ENCODE assay signal across 13 cellular contexts in genomic region chr13:51541809-51542258, GRCh38. TPM values are rescaled to one million over a fixed set of nuclear protein-coding genes. Genes with fewer than 3 reads are reported as not detected.
DNase-seq lines count a peak whose midpoint lies in the region; ATAC-seq and TF ChIP-seq lines count a peak whose summit lies in the region.
"Had no signal": no experiment of that assay in that cellular context is flagged by ENCODE, and none has a peak within 500 bp of the region (broad histone marks: within the 10 kb centered on the region; RNA-seq: fewer than 3 reads in every experiment).

No MANE protein-coding gene starts in this region.

- 31% methylated on average over 6 of the region's 6 CpGs for WGBS in right cardiac atrium

- H3K36me3 ChIP-seq in mucosa of descending colon (ENCODE audit: low read depth) (no peaks in the 10 kb centered on the region), H7 (replicated peaks; ENCODE audit: control insufficient read depth, insufficient read depth, low read length) (no peaks in the 10 kb centered on the region)
- H3K36me3 ChIP-seq: adrenal gland had no signal

- H3K4me3 ChIP-seq in right cardiac atrium (ENCODE audit: low read length) (no peak overlapping the region), mucosa of descending colon (no peak overlapping the region), H7 (ENCODE audit: insufficient read depth, low read depth, low read length) (no peak overlapping the region)

- H3K9me3 ChIP-seq in right cardiac atrium (ENCODE audit: control insufficient read depth, low read length) = no peaks in the 10 kb centered on the region
- H3K9me3 ChIP-seq in mucosa of descending colon = no peaks in the 10 kb centered on the region
- H3K9me3 ChIP-seq: adrenal gland had no signal

- peak; percentile 11 to 38 for ATAC-seq in right cardiac atrium
- ATAC-seq in Right ventricle myocardium superior (ENCODE audit: poor library complexity) = no peak
- no peak for ATAC-seq in mucosa of descending colon
- ATAC-seq in GM19455 (IDR thresholded peaks at IDR 0.05; ENCODE audit: unreplicated experiment) = no peak

- H3K27me3 ChIP-seq in right cardiac atrium (ENCODE audit: control insufficient read depth, insufficient read depth) = no peaks in the 10 kb centered on the region
- no peaks in the 10 kb centered on the region for H3K27me3 ChIP-seq in H7 (ENCODE audit: control insufficient read depth, insufficient read depth, low read length)
- H3K27me3 ChIP-seq: adrenal gland had no signal

- intact Hi-C loops in right cardiac atrium (cut with DNase I) = no loop called here
- intact Hi-C loops in Right ventricle myocardium superior (cut with DNase I) = no loop called here
- intact Hi-C loops in mucosa of descending colon (cut with DNase I, micrococcal nuclease) = no loop called here

- DNase-seq in right cardiac atrium (peak in 1 of 3 donors; percentile 36), Right ventricle myocardium superior (no peak), mucosa of descending colon (peak in 2 of 3 donors; percentile 43 to 44), H7 (no peak), superior temporal gyrus (ENCODE audit: extremely low spot score) (no peak), NCI-H187 treated with DMSO at 0.1 percent for 48 hours (lab: John Stamatoyannopoulos, UW) (no peak)
- DNase-seq: activated CD4-positive, alpha-beta memory T cell treated with anti-CD3 and anti-CD28 coated beads, Interleukin-2, amount 10 ng/mL, durations not matched to agents 7 days and 5 days; COR-L47; NCI-H2029; SIG-M5 had no signal

- H3K27ac ChIP-seq in right cardiac atrium (ENCODE audit: low read length) = no peak overlapping the region
- peak overlapping the region; percentile 67 for H3K27ac ChIP-seq in VCaP

- no peak for TF ChIP-seq CTCF in VCaP (conservative IDR thresholded peaks at IDR 0.05)
- TF ChIP-seq CTCF in mucosa of descending colon (IDR thresholded peaks at IDR 0.05) = no peak

- H3K4me1 ChIP-seq in right cardiac atrium (ENCODE audit: control insufficient read depth, insufficient read depth, low read length) (peaks cover 2% of the 10 kb centered on the region), mucosa of descending colon (ENCODE audit: low read depth) (peaks cover 5% of the 10 kb centered on the region)

RNA-seq across cellular contexts. Expression of gene WDFY2, which starts 42.4 kb away (rescaled TPM):
- 1 to 10 TPM; 4.9 to 7.9 (median 6.4) TPM for total RNA-seq in right cardiac atrium
- polyA plus RNA-seq in right cardiac atrium = 2.6 TPM
- 4.0 TPM for total RNA-seq in Right ventricle myocardium superior
- total RNA-seq in mucosa of descending colon = 1 to 10 TPM; 3.4 to 9.6 (median 6.6) TPM
- 5.6 and 13.6 TPM in 2 replicates for total RNA-seq in H7 (2014; rRNA removed; shearing (Covaris generic))

Comparison
In these comparisons a context has a peak if more than half of its experiments do, and no peak if none do; other contexts are left out.
1. ATAC-seq: peak in right cardiac atrium (2 of 2); none in Right ventricle myocardium superior (single experiment), mucosa of descending colon (single experiment) and GM19455 (single experiment).
2. DNase-seq: peak in mucosa of descending colon (2 of 3); none in Right ventricle myocardium superior (single experiment), H7 (single experiment), superior temporal gyrus (single experiment) and NCI-H187 treated with DMSO at 0.1 percent for 48 hours (single experiment).